20 cellular contexts compared by ENCODE assay signal in genomic region chr3:19183572-19183971, GRCh38. TPM values are rescaled to one million over a fixed set of nuclear protein-coding genes. Genes with fewer than 3 reads are reported as not detected.
DNase-seq lines count a peak whose midpoint lies in the region; ATAC-seq and TF ChIP-seq lines count a peak whose summit lies in the region.
"Had no signal": no experiment of that assay in that cellular context is flagged by ENCODE, and none has a peak within 500 bp of the region (broad histone marks: within the 10 kb centered on the region; RNA-seq: fewer than 3 reads in every experiment).

No MANE protein-coding gene starts in this region.

- peaks cover 4 to 6% of the 10 kb centered on the region in 2 donors for H3K4me1 Mint-ChIP-seq in natural killer cell treated with Interleukin-12 subunit alpha and Interleukin-12 subunit beta and Interleukin-15 and Interleukin-18, amount 100 ng/mL, for 72 hours (ENCODE audit: low read depth in 2 of 2)
- H3K4me1 Mint-ChIP-seq in natural killer cell (no peaks in the 10 kb centered on the region), naive B cell (peaks cover 7 to 10% (median 8%) of the 10 kb centered on the region in 3 donors)

- H3K4me3 Mint-ChIP-seq in natural killer cell treated with Interleukin-12 subunit alpha and Interleukin-12 subunit beta and Interleukin-15 and Interleukin-18, amount 100 ng/mL, for 72 hours, result peak overlapping the region; percentile 25
- H3K4me3 Mint-ChIP-seq in natural killer cell, result no peak overlapping the region
- H3K4me3 Mint-ChIP-seq in naive B cell, result no peak overlapping the region
- H3K4me3 Mint-ChIP-seq: B cell; CD4-positive, alpha-beta T cell; IgD-negative memory B cell had no signal

- H3K27ac Mint-ChIP-seq in natural killer cell treated with Interleukin-12 subunit alpha and Interleukin-12 subunit beta and Interleukin-15 and Interleukin-18, amount 100 ng/mL, for 72 hours, result no peak overlapping the region
- H3K27ac Mint-ChIP-seq in natural killer cell (no peak overlapping the region), naive B cell (no peak overlapping the region)
- H3K27ac Mint-ChIP-seq: B cell; CD4-positive, alpha-beta T cell; IgD-negative memory B cell had no signal

- ATAC-seq in natural killer cell treated with Interleukin-12 subunit alpha and Interleukin-12 subunit beta and Interleukin-15 and Interleukin-18, amount 100 ng/mL, for 72 hours, result no peak
- ATAC-seq in natural killer cell (no peak), naive B cell (ENCODE audit: low read depth in 2 of 2) (peak; percentile 40 to 67), GM19023 (IDR thresholded peaks at IDR 0.05; ENCODE audit: unreplicated experiment) (no peak)
- ATAC-seq: HCT116 had no signal

- H3K36me3 Mint-ChIP-seq in natural killer cell treated with Interleukin-12 subunit alpha and Interleukin-12 subunit beta and Interleukin-15 and Interleukin-18, amount 100 ng/mL, for 72 hours, result no peaks in the 10 kb centered on the region
- H3K36me3 Mint-ChIP-seq in natural killer cell (no peaks in the 10 kb centered on the region), naive B cell (no peaks in the 10 kb centered on the region)

- no peaks in the 10 kb centered on the region for H3K27me3 Mint-ChIP-seq in natural killer cell treated with Interleukin-12 subunit alpha and Interleukin-12 subunit beta and Interleukin-15 and Interleukin-18, amount 100 ng/mL, for 72 hours
- no peaks in the 10 kb centered on the region for H3K27me3 Mint-ChIP-seq in natural killer cell (ENCODE audit: low read depth in 2 of 2)
- no peaks in the 10 kb centered on the region for H3K27me3 Mint-ChIP-seq in naive B cell
- H3K27me3 Mint-ChIP-seq: B cell; CD4-positive, alpha-beta T cell had no signal

- no peaks in the 10 kb centered on the region for H3K9me3 Mint-ChIP-seq in natural killer cell treated with Interleukin-12 subunit alpha and Interleukin-12 subunit beta and Interleukin-15 and Interleukin-18, amount 100 ng/mL, for 72 hours
- H3K9me3 Mint-ChIP-seq in natural killer cell (no peaks in the 10 kb centered on the region), naive B cell (no peaks in the 10 kb centered on the region)
- H3K9me3 Mint-ChIP-seq: CD4-positive, alpha-beta T cell; IgD-negative memory B cell had no signal

- DNase-seq in natural killer cell treated with Interleukin-12 subunit alpha and Interleukin-12 subunit beta and Interleukin-15 and Interleukin-18, amount 100 ng/mL, for 72 hours (ENCODE audit: low spot score), result no peak
- DNase-seq in natural killer cell, result no peak
- peak; percentile 55 for DNase-seq in KG1 (lab: John Stamatoyannopoulos, UW)
- peak; percentile 8 for DNase-seq in OCI-M1 (lab: John Stamatoyannopoulos, UW)
- no peak for DNase-seq in naive B cell
- DNase-seq in effector CD8-positive, alpha-beta T cell (lab: John Stamatoyannopoulos, UW), result no peak
- DNase-seq in stimulated activated CD4-positive, alpha-beta T cell treated with anti-CD3 and anti-CD28 coated beads, Interleukin-4, amount 100 ng/mL, for 1 hour, result no peak
- DNase-seq: ACHN; C1 segment of cervical spinal cord; Calu3; CD4-positive, alpha-beta T cell; DMS 273 treated with DMSO at 0.1 percent for 48 hours; EL; GM23248 had no signal

- TF ChIP-seq CTCF in natural killer cell (IDR thresholded peaks at IDR 0.05), result no peak

- intact Hi-C loops in natural killer cell (cut with micrococcal nuclease), result no loop called here

RNA-seq across cellular contexts. Expression of gene KCNH8, which starts 35.3 kb away (rescaled TPM):
- not detected for total RNA-seq in natural killer cell treated with Interleukin-12 subunit alpha and Interleukin-12 subunit beta and Interleukin-15 and Interleukin-18, amount 100 ng/mL, for 72 hours
- total RNA-seq in natural killer cell, result under 1 TPM in 1 of 3 donors, not detected in 2; 0.10 TPM
- polyA plus RNA-seq in naive B cell (ENCODE audit: low read depth in 6 of 6), result 1 to 10 TPM; 3.4 to 5.8 (median 4.3) TPM
- total RNA-seq: A172; CD4-positive, alpha-beta T cell; GM23248; HT1080 had no signal
- polyA plus RNA-seq: GM23248 had no signal

Comparison
In these comparisons a context has a peak if more than half of its experiments do, and no peak if none do; other contexts are left out.
1. ATAC-seq: peak in naive B cell (2 of 2); none in natural killer cell treated with Interleukin-12 subunit alpha and Interleukin-12 subunit beta and Interleukin-15 and Interleukin-18, amount 100 ng/mL, for 72 hours (0 of 2), natural killer cell (0 of 3) and GM19023 (single experiment).
2. DNase-seq: peak in KG1 (single experiment) and OCI-M1 (single experiment); none in natural killer cell treated with Interleukin-12 subunit alpha and Interleukin-12 subunit beta and Interleukin-15 and Interleukin-18, amount 100 ng/mL, for 72 hours (single experiment), natural killer cell (single experiment), naive B cell (single experiment), effector CD8-positive, alpha-beta T cell (single experiment) and stimulated activated CD4-positive, alpha-beta T cell treated with anti-CD3 and anti-CD28 coated beads, Interleukin-4, amount 100 ng/mL, for 1 hour (single experiment).